In the genomic region with DNA sequence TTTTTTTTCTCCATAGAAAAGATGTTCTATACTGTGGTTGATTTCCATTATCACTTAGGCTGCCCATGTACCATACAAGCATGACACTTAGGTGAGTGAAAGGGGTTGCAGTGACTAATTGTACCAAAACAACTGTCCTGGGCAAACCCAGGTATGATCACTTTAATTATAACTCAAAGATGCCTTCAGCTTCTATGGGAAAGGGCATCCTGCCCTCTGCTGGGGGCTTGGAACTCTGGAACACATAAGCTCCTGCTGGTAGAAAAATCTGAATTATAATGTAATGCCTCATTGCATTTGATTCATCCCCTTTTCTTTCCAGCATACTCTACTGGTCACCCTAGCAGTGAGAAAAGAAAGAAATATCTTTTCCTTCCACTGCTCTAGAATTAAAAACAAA, we compare ENCODE assay signal across 9 cellular contexts.
DNase-seq lines count a peak whose midpoint lies in the region; ATAC-seq lines count a peak whose summit lies in the region.
"Had no signal": no experiment of that assay in that cellular context is flagged by ENCODE, and none has a peak within 500 bp of the region (broad histone marks: within the 10 kb centered on the region; RNA-seq: fewer than 3 reads in every experiment).

No MANE protein-coding gene starts in this region.

- no peak overlapping the region for H3K4me3 Mint-ChIP-seq in activated CD8-positive, alpha-beta T cell treated with anti-CD3 and anti-CD28 coated beads, Interleukin-2, amount 10 ng/mL, durations not matched to agents 7 days and 5 days
- H3K4me3 Mint-ChIP-seq: activated B cell treated with CpG ODN at 0.5 μM for 24 hours had no signal

- CTCF ChIA-PET in activated CD8-positive, alpha-beta T cell treated with anti-CD3 and anti-CD28 coated beads, Interleukin-2, amount 10 ng/mL, durations not matched to agents 7 days and 5 days (lab: Charles Lee) = interaction anchor here (0.7 to 2.5 kb wide), 8 partner anchors 9 to 197 kb away, joined by 3 to 18 read pairs (median 5); no protein-coding TSS in a partner anchor

- ATAC-seq in activated CD8-positive, alpha-beta T cell treated with anti-CD3 and anti-CD28 coated beads, Interleukin-2, amount 10 ng/mL, durations not matched to agents 7 days and 5 days = peak; percentile 39
- ATAC-seq in GM21423 (IDR thresholded peaks at IDR 0.05; ENCODE audit: unreplicated experiment) (no peak), HG02870 (IDR thresholded peaks at IDR 0.05; ENCODE audit: unreplicated experiment) (no peak)

- no peaks in the 10 kb centered on the region for H3K27me3 Mint-ChIP-seq in activated CD8-positive, alpha-beta T cell treated with anti-CD3 and anti-CD28 coated beads, Interleukin-2, amount 10 ng/mL, durations not matched to agents 7 days and 5 days (ENCODE audit: low read depth)
- H3K27me3 Mint-ChIP-seq: activated B cell treated with CpG ODN at 0.5 μM for 24 hours had no signal

- H3K36me3 Mint-ChIP-seq in activated CD8-positive, alpha-beta T cell treated with anti-CD3 and anti-CD28 coated beads, Interleukin-2, amount 10 ng/mL, durations not matched to agents 7 days and 5 days (ENCODE audit: low read depth) = peaks cover under 1% of the 10 kb centered on the region

- no peaks in the 10 kb centered on the region for H3K9me3 Mint-ChIP-seq in activated CD8-positive, alpha-beta T cell treated with anti-CD3 and anti-CD28 coated beads, Interleukin-2, amount 10 ng/mL, durations not matched to agents 7 days and 5 days (ENCODE audit: insufficient read depth)
- H3K9me3 Mint-ChIP-seq: activated B cell treated with CpG ODN at 0.5 μM for 24 hours had no signal

- peaks cover 29% of the 10 kb centered on the region for H3K4me1 Mint-ChIP-seq in activated CD8-positive, alpha-beta T cell treated with anti-CD3 and anti-CD28 coated beads, Interleukin-2, amount 10 ng/mL, durations not matched to agents 7 days and 5 days (ENCODE audit: low read depth)
- H3K4me1 Mint-ChIP-seq: activated B cell treated with CpG ODN at 0.5 μM for 24 hours had no signal

- POLR2A ChIA-PET in activated CD8-positive, alpha-beta T cell treated with anti-CD3 and anti-CD28 coated beads, Interleukin-2, amount 10 ng/mL, durations not matched to agents 7 days and 5 days (lab: Charles Lee) = no interaction called here

- H3K27ac Mint-ChIP-seq in activated CD8-positive, alpha-beta T cell treated with anti-CD3 and anti-CD28 coated beads, Interleukin-2, amount 10 ng/mL, durations not matched to agents 7 days and 5 days = no peak overlapping the region
- H3K27ac Mint-ChIP-seq: activated B cell treated with CpG ODN at 0.5 μM for 24 hours had no signal

- DNase-seq in NCI-H1105 treated with DMSO at 0.1 percent for 48 hours (lab: John Stamatoyannopoulos, UW) = peak; percentile 20
- no peak for DNase-seq in NCI-H1105 (lab: John Stamatoyannopoulos, UW)
- DNase-seq in LHCN-M2 (ENCODE audit: low read depth) = peak; percentile 72
- DNase-seq in activated CD8-positive, alpha-beta T cell treated with anti-CD3 and anti-CD28 coated beads, Interleukin-2, amount 10 ng/mL, durations not matched to agents 7 days and 5 days = peak; percentile 49
- peak; percentile 82 for DNase-seq in kidney tubule cell (ENCODE audit: low spot score)
- DNase-seq in occipital lobe (lab: John Stamatoyannopoulos, UW) = no peak
- DNase-seq: activated B cell treated with CpG ODN at 0.5 μM for 24 hours had no signal

Comparison
In these comparisons a context has a peak if more than half of its experiments do, and no peak if none do; other contexts are left out.
1. DNase-seq: peak in NCI-H1105 treated with DMSO at 0.1 percent for 48 hours (single experiment), LHCN-M2 (single experiment), activated CD8-positive, alpha-beta T cell treated with anti-CD3 and anti-CD28 coated beads, Interleukin-2, amount 10 ng/mL, durations not matched to agents 7 days and 5 days (single experiment) and kidney tubule cell (single experiment); none in NCI-H1105 (single experiment) and occipital lobe (single experiment).